In genomic region chr7:46972205-46972604, GRCh38 we compare ENCODE assay signal across 13 cellular contexts.
DNase-seq lines count a peak whose midpoint lies in the region; ATAC-seq and TF ChIP-seq lines count a peak whose summit lies in the region.
"Had no signal": no experiment of that assay in that cellular context is flagged by ENCODE, and none has a peak within 500 bp of the region (broad histone marks: within the 10 kb centered on the region; RNA-seq: fewer than 3 reads in every experiment).

No MANE protein-coding gene starts in this region.

- no peak for TF ChIP-seq CTCF in astrocyte of the cerebellum (IDR thresholded peaks at IDR 0.05; ENCODE audit: low read depth, low read length, missing control alignments)

- intact Hi-C loops in cardiac septum (cut with DNase I), result no loop called here

- no peak for ATAC-seq in GM18498 (IDR thresholded peaks at IDR 0.05; ENCODE audit: unreplicated experiment)
- ATAC-seq: K562 had no signal

- H3K4me3 ChIP-seq in astrocyte of the cerebellum (ENCODE audit: low read depth, low read length), result no peak overlapping the region
- H3K4me3 ChIP-seq: K562 had no signal

- in situ Hi-C loops in ACHN (cut with HindIII; ENCODE audit: low pct_ligation_motif_present, low pct_unique_long_range_greater_than_20kb, low sequenced_read_pairs), result no loop called here
- in situ Hi-C loops in astrocyte of the cerebellum (cut with HindIII; ENCODE audit: low sequenced_read_pairs), result no loop called here

- DNase-seq in ACHN, result peak; percentile 67
- DNase-seq in HPDE6-E6E7 (ENCODE audit: extremely low spot score), result peak; percentile 14
- peak; percentile 43 for DNase-seq in astrocyte of the cerebellum (ENCODE audit: low read depth)
- DNase-seq in glomerular visceral epithelial cell (ENCODE audit: extremely low spot score), result peak; percentile 63
- DNase-seq in stimulated activated CD4-positive, alpha-beta T cell treated with anti-CD3 and anti-CD28 coated beads, Interleukin-1b, Interleukin-23, amount 100 ng/mL, for 48 hours, result no peak
- DNase-seq in cardiac septum (ENCODE audit: low spot score), result no peak
- DNase-seq in DMS153 treated with DMSO at 0.1 percent for 48 hours (lab: John Stamatoyannopoulos, UW; ENCODE audit: unreplicated experiment), result no peak
- DNase-seq: amygdala, BE2C, immature natural killer cell, NCI-H2171 had no signal

Comparison
In these comparisons a context has a peak if more than half of its experiments do, and no peak if none do; other contexts are left out.
1. DNase-seq: peak in ACHN (single experiment), HPDE6-E6E7 (single experiment), astrocyte of the cerebellum (single experiment) and glomerular visceral epithelial cell (single experiment); none in stimulated activated CD4-positive, alpha-beta T cell treated with anti-CD3 and anti-CD28 coated beads, Interleukin-1b, Interleukin-23, amount 100 ng/mL, for 48 hours (single experiment), cardiac septum (single experiment) and DMS153 treated with DMSO at 0.1 percent for 48 hours (single experiment).